ENCODE assay signal across 13 cellular contexts in genomic region chr1:189962171-189962570, GRCh38.
DNase-seq lines count a peak whose midpoint lies in the region; ATAC-seq and TF ChIP-seq lines count a peak whose summit lies in the region.
"Had no signal": no experiment of that assay in that cellular context is flagged by ENCODE, and none has a peak within 500 bp of the region (broad histone marks: within the 10 kb centered on the region; RNA-seq: fewer than 3 reads in every experiment).

No MANE protein-coding gene starts in this region.

- H3K4me1 Mint-ChIP-seq in activated T-helper 2 cell treated with anti-CD3 and anti-CD28 coated beads, Interferon-gamma antibody, Interleukin-2, Interleukin-4, amounts not matched to agents 10 μg/mL and 5 μg/mL and 100 μg/mL, durations not matched to agents 14 hours and 24 hours and 36 hours (ENCODE audit: low read depth), result no peaks in the 10 kb centered on the region
- H3K4me1 Mint-ChIP-seq: memory B cell had no signal

- no peaks in the 10 kb centered on the region for H3K4me1 ChIP-seq in left ventricle myocardium inferior
- H3K4me1 ChIP-seq in gastroesophageal sphincter, result peaks cover 0 to 23% (median 0%) of the 10 kb centered on the region in 3 donors

- TF ChIP-seq EP300 in gastroesophageal sphincter (IDR thresholded peaks at IDR 0.05), result no peak

- TF ChIP-seq CTCF in left ventricle myocardium inferior (IDR thresholded peaks at IDR 0.05; ENCODE audit: borderline replicate concordance) (no peak), gastroesophageal sphincter (IDR thresholded peaks at IDR 0.05) (no peak)

- H3K27me3 ChIP-seq in left ventricle myocardium inferior (ENCODE audit: low read depth) (no peaks in the 10 kb centered on the region), gastroesophageal sphincter (no peaks in the 10 kb centered on the region)

- peaks cover 15% of the 10 kb centered on the region for H3K9me3 Mint-ChIP-seq in activated T-helper 2 cell treated with anti-CD3 and anti-CD28 coated beads, Interferon-gamma antibody, Interleukin-2, Interleukin-4, amounts not matched to agents 10 μg/mL and 5 μg/mL and 100 μg/mL, durations not matched to agents 14 hours and 24 hours and 36 hours

- H3K27ac ChIP-seq in left ventricle myocardium inferior (replicated peaks) (no peak overlapping the region), gastroesophageal sphincter (no peak overlapping the region)

- intact Hi-C loops in Right ventricle myocardium inferior (cut with DNase I) (no loop called here), left ventricle myocardium inferior (cut with micrococcal nuclease) (no loop called here), left colon (cut with DNase I, micrococcal nuclease) (no loop called here)
- intact Hi-C loops in activated T-helper 2 cell treated with anti-CD3 and anti-CD28 coated beads, Interferon-gamma antibody, Interleukin-2, Interleukin-4, amounts not matched to agents 10 μg/mL and 5 μg/mL and 100 μg/mL, durations not matched to agents 14 hours and 24 hours and 36 hours (cut with micrococcal nuclease), result no loop called here

- H3K27ac Mint-ChIP-seq in activated T-helper 2 cell treated with anti-CD3 and anti-CD28 coated beads, Interferon-gamma antibody, Interleukin-2, Interleukin-4, amounts not matched to agents 10 μg/mL and 5 μg/mL and 100 μg/mL, durations not matched to agents 14 hours and 24 hours and 36 hours, result no peak overlapping the region
- H3K27ac Mint-ChIP-seq: memory B cell had no signal

- no peak overlapping the region for H3K4me3 Mint-ChIP-seq in activated T-helper 2 cell treated with anti-CD3 and anti-CD28 coated beads, Interferon-gamma antibody, Interleukin-2, Interleukin-4, amounts not matched to agents 10 μg/mL and 5 μg/mL and 100 μg/mL, durations not matched to agents 14 hours and 24 hours and 36 hours (ENCODE audit: low read depth)
- H3K4me3 Mint-ChIP-seq: memory B cell had no signal

- ATAC-seq in Right ventricle myocardium inferior, result peak; percentile 52
- ATAC-seq in gastroesophageal sphincter, result peak; percentile 76
- no peak for ATAC-seq in left colon

- TF ChIP-seq POLR2A in gastroesophageal sphincter (IDR thresholded peaks at IDR 0.05), result no peak

- H3K27me3 Mint-ChIP-seq in activated T-helper 2 cell treated with anti-CD3 and anti-CD28 coated beads, Interferon-gamma antibody, Interleukin-2, Interleukin-4, amounts not matched to agents 10 μg/mL and 5 μg/mL and 100 μg/mL, durations not matched to agents 14 hours and 24 hours and 36 hours (ENCODE audit: low read depth), result no peaks in the 10 kb centered on the region
- H3K27me3 Mint-ChIP-seq: memory B cell had no signal

- H3K36me3 Mint-ChIP-seq in activated T-helper 2 cell treated with anti-CD3 and anti-CD28 coated beads, Interferon-gamma antibody, Interleukin-2, Interleukin-4, amounts not matched to agents 10 μg/mL and 5 μg/mL and 100 μg/mL, durations not matched to agents 14 hours and 24 hours and 36 hours (ENCODE audit: low read depth), result no peaks in the 10 kb centered on the region
- H3K36me3 Mint-ChIP-seq: memory B cell had no signal

- DNase-seq in Right ventricle myocardium inferior (ENCODE audit: missing footprints), result no peak
- no peak for DNase-seq in left ventricle myocardium inferior
- peak; percentile 93 for DNase-seq in amniotic epithelial cell (ENCODE audit: low read depth)
- DNase-seq in stromal cell of bone marrow (ENCODE audit: low read depth), result peak; percentile 18
- no peak for DNase-seq in activated T-helper 2 cell treated with anti-CD3 and anti-CD28 coated beads, Interferon-gamma antibody, Interleukin-2, Interleukin-4, amounts not matched to agents 10 μg/mL and 5 μg/mL and 100 μg/mL, durations not matched to agents 14 hours and 24 hours and 36 hours (ENCODE audit: low spot score)
- no peak for DNase-seq in KG1 (lab: John Stamatoyannopoulos, UW)
- DNase-seq in left colon, result no peak
- DNase-seq: activated effector memory CD4-positive, alpha-beta T cell treated with Interleukin-2 at 50 U/mL for 16 hours; central memory CD4-positive, alpha-beta T cell; NCI-H1105; NCI-H345 had no signal

- no peaks in the 10 kb centered on the region for H3K9me3 ChIP-seq in left ventricle myocardium inferior (replicated peaks)
- H3K9me3 ChIP-seq in gastroesophageal sphincter, result no peaks in the 10 kb centered on the region

- H3K36me3 ChIP-seq in left ventricle myocardium inferior (no peaks in the 10 kb centered on the region), gastroesophageal sphincter (no peaks in the 10 kb centered on the region)

- H3K4me3 ChIP-seq in left ventricle myocardium inferior, result no peak overlapping the region
- no peak overlapping the region for H3K4me3 ChIP-seq in gastroesophageal sphincter

Comparison
In these comparisons a context has a peak if more than half of its experiments do, and no peak if none do; other contexts are left out.
1. DNase-seq: peak in amniotic epithelial cell (single experiment) and stromal cell of bone marrow (single experiment); none in Right ventricle myocardium inferior (single experiment), left ventricle myocardium inferior (single experiment), activated T-helper 2 cell treated with anti-CD3 and anti-CD28 coated beads, Interferon-gamma antibody, Interleukin-2, Interleukin-4, amounts not matched to agents 10 μg/mL and 5 μg/mL and 100 μg/mL, durations not matched to agents 14 hours and 24 hours and 36 hours (single experiment), KG1 (single experiment) and left colon (0 of 2).